ENCODE assay signal across 8 cellular contexts in genomic region chr5:148957591-148958202, GRCh38.
DNase-seq lines count a peak whose midpoint lies in the region; ATAC-seq and TF ChIP-seq lines count a peak whose summit lies in the region.

No MANE protein-coding gene starts in this region.

- ATAC-seq in HG03159 (IDR thresholded peaks at IDR 0.05; ENCODE audit: unreplicated experiment) (peak; percentile 79), SK-N-SH treated with all-trans-retinoic acid at 6 μM for 48 hours (peak; percentile 84), left lung (peak; percentile 79), sciatic nerve (no peak)

- no peaks in the 10 kb centered on the region for H3K9me3 ChIP-seq in left lung

- H3K4me3 ChIP-seq in astrocyte of the spinal cord (ENCODE audit: low read depth, low read length) (no peak overlapping the region), left lung (no peak overlapping the region)

- no peaks in the 10 kb centered on the region for H3K27me3 ChIP-seq in left lung

- H3K27ac ChIP-seq in left lung = no peak overlapping the region

- DNase-seq in NCI-H2227 (lab: John Stamatoyannopoulos, UW; ENCODE audit: unreplicated experiment) = peak; percentile 1
- no peak for DNase-seq in NCI-H2227 treated with DMSO at 0.1 percent for 48 hours (lab: John Stamatoyannopoulos, UW)
- peak; percentile 46 for DNase-seq in astrocyte of the spinal cord (ENCODE audit: low read depth, low spot score)
- no peak for DNase-seq in left lung
- peak; percentile 29 for DNase-seq in stimulated activated CD8-positive, alpha-beta memory T cell treated with anti-CD3 and anti-CD28 coated beads, Interleukin-4, amount 100 ng/mL, for 24 hours (ENCODE audit: low read depth)
- DNase-seq in sciatic nerve (ENCODE audit: low spot score) = no peak

- TF ChIP-seq CTCF in astrocyte of the spinal cord (IDR thresholded peaks at IDR 0.05; ENCODE audit: low read depth, low read length) (peak; percentile 84), left lung (IDR thresholded peaks at IDR 0.05) (peak; percentile 62 to 69)

- in situ Hi-C loops in astrocyte of the spinal cord (cut with HindIII; ENCODE audit: low sequenced_read_pairs) = no loop called here

- no peaks in the 10 kb centered on the region for H3K36me3 ChIP-seq in left lung

- intact Hi-C loops in left lung (cut with DNase I) = no loop called here
- intact Hi-C loops in sciatic nerve (cut with DNase I) = no loop called here

- H3K4me1 ChIP-seq in left lung = peaks cover 0 to 14% of the 10 kb centered on the region in 2 donors

TF ChIP-seq in SK-N-SH treated with all-trans-retinoic acid at 6 μM for 48 hours, 23 proteins besides CTCF, POLR2A, EP300 and RAD21:
- TF ChIP-seq TCF4 (CRISPR knock-in tag; IDR thresholded peaks at IDR 0.05; ENCODE audit: borderline replicate concordance) (no peak), ZNF70 (CRISPR knock-in tag; IDR thresholded peaks at IDR 0.05) (no peak), OSR1 (CRISPR knock-in tag; IDR thresholded peaks at IDR 0.05) (no peak)

Comparison
In these comparisons a context has a peak if more than half of its experiments do, and no peak if none do; other contexts are left out.
1. DNase-seq: peak in NCI-H2227 (single experiment), astrocyte of the spinal cord (single experiment) and stimulated activated CD8-positive, alpha-beta memory T cell treated with anti-CD3 and anti-CD28 coated beads, Interleukin-4, amount 100 ng/mL, for 24 hours (single experiment); none in NCI-H2227 treated with DMSO at 0.1 percent for 48 hours (single experiment), left lung (0 of 2) and sciatic nerve (single experiment).